Comparison of ENCODE assay signal across 10 cellular contexts in genomic region chr2:118911936-118912335, GRCh38. TPM values are rescaled to one million over a fixed set of nuclear protein-coding genes. Genes with fewer than 3 reads are reported as not detected.
"Had no signal": no experiment of that assay in that cellular context is flagged by ENCODE, and none has a peak within 500 bp of the region (broad histone marks: within the 10 kb centered on the region; RNA-seq: fewer than 3 reads in every experiment).

No MANE protein-coding gene starts in this region.

- H3K9me3 Mint-ChIP-seq: HFFc6 had no signal

- H3K27ac Mint-ChIP-seq: HFFc6 had no signal

- H3K36me3 Mint-ChIP-seq: IgD-negative memory B cell had no signal

- H3K4me1 ChIP-seq: HAP-1 had no signal

- H3K4me3 Mint-ChIP-seq: HFFc6, IgD-negative memory B cell had no signal

- ATAC-seq: HCT116, HepG2 had no signal

- H3K9me3 ChIP-seq: HAP-1 had no signal

- H3K27ac ChIP-seq: GM23248, HL-60 had no signal

- DNase-seq: GM23248, GOT3, H7, HFFc6 had no signal

- H3K4me3 ChIP-seq: GM23248, HAP-1 had no signal

- H3K4me1 Mint-ChIP-seq: IgD-negative memory B cell had no signal

- H3K36me3 ChIP-seq: HAP-1 had no signal

RNA-seq across cellular contexts. Expression of gene MARCO, which starts 30.1 kb away (rescaled TPM):
- total RNA-seq: GM23248, H4, H7, HepG2, HFFc6 had no signal
- polyA plus RNA-seq: GM23248, HepG2, IgD-negative memory B cell had no signal
